Comparison of ENCODE assay signal across 7 cellular contexts in genomic region chr6:149031545-149032317, GRCh38.
DNase-seq lines count a peak whose midpoint lies in the region; ATAC-seq and TF ChIP-seq lines count a peak whose summit lies in the region.

No MANE protein-coding gene starts in this region.

- H2BK5ac ChIP-seq in neuronal stem cell (ENCODE audit: low read length) = no peak overlapping the region

- H3K36me3 ChIP-seq in neuronal stem cell (replicated peaks in 1 of 2; ENCODE audit: control insufficient read depth in 2 of 2, insufficient read depth in 2 of 2, low read length in 2 of 2) = no peaks in the 10 kb centered on the region

- no peak overlapping the region for H3K4me2 ChIP-seq in neuronal stem cell (ENCODE audit: insufficient read depth, low read length, poor library complexity, severe bottlenecking)

- no peak overlapping the region for H4K91ac ChIP-seq in neuronal stem cell (ENCODE audit: low read depth, low read length, poor library complexity)

- TF ChIP-seq CTCF in foreskin fibroblast (IDR thresholded peaks at IDR 0.05; ENCODE audit: low read depth, low read length) = no peak

- no peaks in the 10 kb centered on the region for H3K9me3 ChIP-seq in neuronal stem cell (replicated peaks in 1 of 2; ENCODE audit: control insufficient read depth in 2 of 2, insufficient read depth in 1 of 2, low read depth in 1 of 2, low read length in 2 of 2)

- ATAC-seq in GM21619 (IDR thresholded peaks at IDR 0.05; ENCODE audit: unreplicated experiment) (peak; percentile 16), HG03095 (IDR thresholded peaks at IDR 0.05; ENCODE audit: unreplicated experiment) (no peak)

- H2BK120ac ChIP-seq in neuronal stem cell (ENCODE audit: low read depth, low read length) = no peak overlapping the region

- no peaks in the 10 kb centered on the region for H3K27me3 ChIP-seq in neuronal stem cell (ENCODE audit: control insufficient read depth in 3 of 3, insufficient read depth in 3 of 3, low read depth in 1 of 3, low read length in 3 of 3)

- H3K14ac ChIP-seq in neuronal stem cell (ENCODE audit: low read length) = peak overlapping the region; percentile 50

- H3K18ac ChIP-seq in neuronal stem cell (ENCODE audit: low read length) = no peak overlapping the region

- no peak for TF ChIP-seq POLR2A in erythroblast (IDR thresholded peaks at IDR 0.05; ENCODE audit: low read length)

- no peak overlapping the region for H3K4me3 ChIP-seq in neuronal stem cell (ENCODE audit: low read length in 2 of 2)
- H3K4me3 ChIP-seq in foreskin fibroblast (ENCODE audit: low read depth in 1 of 2, low read length in 2 of 2) = no peak overlapping the region

- DNase-seq in NOMO-1 (lab: John Stamatoyannopoulos, UW; ENCODE audit: unreplicated experiment in 2 of 2) (peak; percentile 64 to 65), amniotic epithelial cell (ENCODE audit: low read depth) (peak; percentile 94), neuronal stem cell (ENCODE audit: low spot score) (no peak), foreskin fibroblast (no peak), erythroblast (lab: John Stamatoyannopoulos, UW) (no peak)

- no peak overlapping the region for H4K8ac ChIP-seq in neuronal stem cell (ENCODE audit: low read depth, low read length)

- no peak overlapping the region for H3K27ac ChIP-seq in neuronal stem cell (replicated peaks; ENCODE audit: low read length)

- no peak overlapping the region for H2AFZ ChIP-seq in neuronal stem cell (ENCODE audit: low read length)

- H3K4ac ChIP-seq in neuronal stem cell (ENCODE audit: low read length) = no peak overlapping the region

- H3K4me1 ChIP-seq in neuronal stem cell (ENCODE audit: control insufficient read depth in 2 of 2, insufficient read depth in 1 of 2, low read depth in 1 of 2, low read length in 2 of 2) = peaks cover 2 to 19% of the 10 kb centered on the region in 2 donors

- no peak overlapping the region for H2BK15ac ChIP-seq in neuronal stem cell (ENCODE audit: low read length)

- H2AK5ac ChIP-seq in neuronal stem cell (ENCODE audit: low read depth, low read length) = peak overlapping the region; percentile 58

- H2BK12ac ChIP-seq in neuronal stem cell (ENCODE audit: low read length) = peak overlapping the region; percentile 14

- no peak overlapping the region for H3K23ac ChIP-seq in neuronal stem cell (ENCODE audit: low read depth, low read length, poor library complexity)

- no CpG with 5 or more reads among the region's 16 CpGs for WGBS in neuronal stem cell (ENCODE audit: extremely low coverage in 2 of 2, insufficient read length in 2 of 2, insufficient replicate concordance in 1 of 2), 2 donors

- H3K79me1 ChIP-seq in neuronal stem cell (ENCODE audit: low read depth, low read length) = no peaks in the 10 kb centered on the region

- H3K9ac ChIP-seq in neuronal stem cell (ENCODE audit: low read depth, low read length, poor library complexity) = no peak overlapping the region

Comparison
In these comparisons a context has a peak if more than half of its experiments do, and no peak if none do; other contexts are left out.
1. DNase-seq: peak in NOMO-1 (2 of 2) and amniotic epithelial cell (single experiment); none in neuronal stem cell (single experiment), foreskin fibroblast (0 of 2) and erythroblast (0 of 2).